In genomic region chrX:39984191-39984956, GRCh38 we compare ENCODE assay signal across 12 cellular contexts.
DNase-seq lines count a peak whose midpoint lies in the region; ATAC-seq, FAIRE-seq and TF ChIP-seq lines count a peak whose summit lies in the region.
"Had no signal": no experiment of that assay in that cellular context is flagged by ENCODE, and none has a peak within 500 bp of the region (broad histone marks: within the 10 kb centered on the region; RNA-seq: fewer than 3 reads in every experiment).

No MANE protein-coding gene starts in this region.

- no peaks in the 10 kb centered on the region for H3K36me3 ChIP-seq in HCT116 (ENCODE audit: control insufficient read depth in 1 of 2, insufficient read depth in 2 of 2, low read length in 2 of 2)
- H3K36me3 ChIP-seq in keratinocyte (ENCODE audit: control insufficient read depth in 2 of 2, extremely low read depth in 1 of 2, insufficient read depth in 2 of 2, low read length in 2 of 2): no peaks in the 10 kb centered on the region
- H3K36me3 ChIP-seq: gastrocnemius medialis had no signal

- dilution Hi-C loops in keratinocyte (cut with MboI; ENCODE audit: extremely low pct_ligation_motif_present, low sequenced_read_pairs): no loop called here

- no peak overlapping the region for H3K27ac ChIP-seq in HCT116 (ENCODE audit: low read depth, low read length)
- H3K27ac ChIP-seq in keratinocyte (ENCODE audit: control insufficient read depth, insufficient read depth, low read length): peak overlapping the region; percentile 5
- H3K27ac ChIP-seq: gastrocnemius medialis had no signal

- no peaks in the 10 kb centered on the region for H3K9me3 ChIP-seq in HCT116 (ENCODE audit: control insufficient read depth in 1 of 2, insufficient read depth in 1 of 2, low read depth in 1 of 2, low read length in 2 of 2)
- no peaks in the 10 kb centered on the region for H3K9me3 ChIP-seq in keratinocyte (ENCODE audit: control insufficient read depth, low read depth, low read length)
- H3K9me3 ChIP-seq: gastrocnemius medialis had no signal

- H3K4me2 ChIP-seq in HCT116 (ENCODE audit: low read length) (peak overlapping the region; percentile 7; the same call in 1 of the 2 replicates), keratinocyte (ENCODE audit: control insufficient read depth, extremely low read depth, insufficient read depth, low read depth, low read length) (peak overlapping the region; percentile 29)

- POLR2A ChIA-PET in HCT116 (lab: Charles Lee): no interaction called here

- H3K79me2 ChIP-seq in HCT116 (ENCODE audit: insufficient read depth, low read length) (no peaks in the 10 kb centered on the region), keratinocyte (ENCODE audit: control insufficient read depth, insufficient read depth, low read length) (no peaks in the 10 kb centered on the region)

- no peaks in the 10 kb centered on the region for H3K27me3 ChIP-seq in HCT116 (ENCODE audit: insufficient read depth, low read length)
- no peaks in the 10 kb centered on the region for H3K27me3 ChIP-seq in keratinocyte (ENCODE audit: control insufficient read depth, extremely low read depth, insufficient read depth, low read length)
- H3K27me3 ChIP-seq: gastrocnemius medialis had no signal

- TF ChIP-seq RAD21 in HCT116 (IDR thresholded peaks at IDR 0.05; ENCODE audit: low read depth): no peak

- H3K9me2 ChIP-seq in HCT116 (ENCODE audit: insufficient read depth): no peaks in the 10 kb centered on the region

- TF ChIP-seq CTCF in HCT116 (IDR thresholded peaks at IDR 0.05 in 2 of 3, conservative IDR thresholded peaks at IDR 0.05 in 1 of 3; ENCODE audit: borderline replicate concordance in 1 of 3, insufficient read depth in 1 of 3, low read depth in 2 of 3, low read length in 2 of 3) (no peak), keratinocyte (optimal IDR thresholded peaks at IDR 0.05 in 1 of 3, IDR thresholded peaks at IDR 0.05 in 1 of 3, conservative IDR thresholded peaks at IDR 0.05 in 1 of 3; ENCODE audit: extremely low read depth in 1 of 3, insufficient read depth in 2 of 3, low read length in 3 of 3) (no peak)

- H2AFZ ChIP-seq in HCT116 (ENCODE audit: low read depth, low read length, poor library complexity, severe bottlenecking): no peak overlapping the region
- no peak overlapping the region for H2AFZ ChIP-seq in keratinocyte (ENCODE audit: control insufficient read depth, low read length)

- intact Hi-C loops in HCT116 (cut with micrococcal nuclease): no loop called here

- no peaks in the 10 kb centered on the region for H4K20me1 ChIP-seq in HCT116 (ENCODE audit: insufficient read depth)
- no peaks in the 10 kb centered on the region for H4K20me1 ChIP-seq in keratinocyte (ENCODE audit: control insufficient read depth, extremely low read depth, insufficient read depth, low read length)

- BruUV-seq in HCT116 (replicated peaks; lab: Mats Ljungman, UMichigan): no TSS peak

- H3K4me1 ChIP-seq in HCT116 (ENCODE audit: control insufficient read depth in 1 of 2, insufficient read depth in 2 of 2, low read length in 2 of 2) (peaks cover 6 to 9% of the 10 kb centered on the region in 2 experiments), keratinocyte (ENCODE audit: control insufficient read depth, extremely low read depth, insufficient read depth, low read length) (peaks cover 15% of the 10 kb centered on the region)

- CTCF ChIA-PET in HCT116 (lab: Charles Lee): no interaction called here

- H3K9me1 ChIP-seq in keratinocyte (ENCODE audit: control insufficient read depth, extremely low read depth, insufficient read depth, low read length): no peaks in the 10 kb centered on the region

- RAD21 ChIA-PET in HCT116 (lab: Charles Lee; ENCODE audit: low non-redundant PET in 1 of 2, low total read pairs in 2 of 2, uncharacterized antibody in 2 of 2, unreplicated experiment in 2 of 2): no interaction called here

- no peak overlapping the region for H3K4me3 ChIP-seq in HCT116 (replicated peaks in 1 of 2; ENCODE audit: low read depth in 1 of 2, low read length in 2 of 2)
- H3K4me3 ChIP-seq in keratinocyte (ENCODE audit: control insufficient read depth in 2 of 3, extremely low read depth in 1 of 3, insufficient read depth in 2 of 3, low read depth in 1 of 3, low read length in 3 of 3): no peak overlapping the region
- H3K4me3 ChIP-seq: gastrocnemius medialis had no signal

- no peak for FAIRE-seq in keratinocyte (lab: Jason Lieb, UNC)
- FAIRE-seq: RCC 7860 had no signal

- DNase-seq in AG08396 (ENCODE audit: low spot score) (peak; percentile 29), HCT116 (ENCODE audit: low read depth, low spot score) (no peak), astrocyte of the hippocampus (ENCODE audit: low read depth, low spot score) (peak; percentile 48), keratinocyte (ENCODE audit: low read depth, low spot score) (no peak), NCI-H1436 (lab: John Stamatoyannopoulos, UW) (no peak), GF-D8 (lab: John Stamatoyannopoulos, UW) (no peak)
- DNase-seq: activated naive CD8-positive, alpha-beta T cell treated with anti-CD3 and anti-CD28 coated beads, Interleukin-2, amount 10 ng/mL, durations not matched to agents 7 days and 5 days; gastrocnemius medialis; substantia nigra had no signal

- TF ChIP-seq POLR2A in HCT116 (IDR thresholded peaks at IDR 0.05; ENCODE audit: borderline replicate concordance, extremely low read depth, insufficient read depth, insufficient read length): no peak

- no peak overlapping the region for H3K9ac ChIP-seq in HCT116 (ENCODE audit: low read length)
- H3K9ac ChIP-seq in keratinocyte (ENCODE audit: control insufficient read depth, extremely low read depth, insufficient read depth, low read length): peak overlapping the region; percentile 2

- peak; percentile 50 for ATAC-seq in HCT116
- no peak for ATAC-seq in HG03045 (IDR thresholded peaks at IDR 0.05; ENCODE audit: unreplicated experiment)
- ATAC-seq in HG02610 (IDR thresholded peaks at IDR 0.05; ENCODE audit: unreplicated experiment): no peak

TF ChIP-seq in HCT116, 20 proteins besides CTCF, POLR2A, EP300 and RAD21:
- TF ChIP-seq EZH2 (IDR thresholded peaks at IDR 0.05) (no peak), EZH2phosphoT487 (IDR thresholded peaks at IDR 0.05; ENCODE audit: borderline replicate concordance) (no peak), SIN3A (IDR thresholded peaks at IDR 0.05; ENCODE audit: low read depth) (no peak), CBX3 (IDR thresholded peaks at IDR 0.05; ENCODE audit: low read depth) (no peak), SP1 (IDR thresholded peaks at IDR 0.05; ENCODE audit: low read depth) (no peak), MAX (IDR thresholded peaks at IDR 0.05) (no peak), ZFX (IDR thresholded peaks at IDR 0.05) (no peak), YY1 (IDR thresholded peaks at IDR 0.05; ENCODE audit: extremely low read depth, insufficient replicate concordance, low read depth, low read length) (no peak), JUND (IDR thresholded peaks at IDR 0.05) (no peak), CEBPB (IDR thresholded peaks at IDR 0.05; ENCODE audit: low read depth) (no peak), TCF7L2 (IDR thresholded peaks at IDR 0.05; ENCODE audit: borderline replicate concordance, extremely low read depth, insufficient read depth, insufficient read length) (no peak)

Comparison
In these comparisons a context has a peak if more than half of its experiments do, and no peak if none do; other contexts are left out.
1. DNase-seq: peak in AG08396 (single experiment) and astrocyte of the hippocampus (single experiment); none in HCT116 (single experiment), keratinocyte (single experiment), NCI-H1436 (single experiment) and GF-D8 (single experiment).